10 cellular contexts compared by ENCODE assay signal in genomic region chr11:64764753-64765152, GRCh38. TPM values are rescaled to one million over a fixed set of nuclear protein-coding genes. Genes with fewer than 3 reads are reported as not detected.
A peak's percentile ranks its signal among the peaks of the same experiment; 100 is the strongest.
DNase-seq lines count a peak whose midpoint lies in the region; ATAC-seq and TF ChIP-seq lines count a peak whose summit lies in the region.
"Had no signal": no experiment of that assay in that cellular context is flagged by ENCODE, and none has a peak within 500 bp of the region (broad histone marks: within the 10 kb centered on the region; RNA-seq: fewer than 3 reads in every experiment).

No MANE protein-coding gene starts in this region.

- H3K27me3 ChIP-seq in right atrium auricular region = no peaks in the 10 kb centered on the region
- H3K27me3 ChIP-seq in stomach smooth muscle (ENCODE audit: control insufficient read depth in 1 of 2, insufficient read depth in 2 of 2, low read length in 2 of 2) = no peaks in the 10 kb centered on the region
- H3K27me3 ChIP-seq: BE2C had no signal

- ATAC-seq in HG02678 (IDR thresholded peaks at IDR 0.05; ENCODE audit: unreplicated experiment) (no peak), GM19463 (IDR thresholded peaks at IDR 0.05; ENCODE audit: unreplicated experiment) (no peak)

- H3K27ac ChIP-seq in right atrium auricular region (peak overlapping the region; percentile 75 to 83), stomach smooth muscle (ENCODE audit: low read length) (peak overlapping the region; percentile 84)

- no peak overlapping the region for H3K4me3 Mint-ChIP-seq in activated naive CD4-positive, alpha-beta T cell treated with anti-CD3 and anti-CD28 coated beads for 36 hours
- peak overlapping the region; percentile 72 for H3K4me3 Mint-ChIP-seq in activated CD4-positive, alpha-beta memory T cell treated with anti-CD3 and anti-CD28 coated beads, Interleukin-2, amount 10 ng/mL, durations not matched to agents 7 days and 5 days

- H3K9me3 ChIP-seq in right atrium auricular region = no peaks in the 10 kb centered on the region
- H3K9me3 ChIP-seq in stomach smooth muscle (ENCODE audit: control insufficient read depth in 2 of 2, low read length in 2 of 2) = no peaks in the 10 kb centered on the region
- H3K9me3 ChIP-seq: BE2C had no signal

- H3K4me3 ChIP-seq in right atrium auricular region (no peak overlapping the region), stomach smooth muscle (ENCODE audit: low read length in 2 of 2) (no peak overlapping the region)
- H3K4me3 ChIP-seq: skin epidermis had no signal

- POLR2A ChIA-PET in activated CD4-positive, alpha-beta memory T cell treated with anti-CD3 and anti-CD28 coated beads, Interleukin-2, amount 10 ng/mL, durations not matched to agents 7 days and 5 days (lab: Charles Lee) = interaction anchor here (1.1 to 13.2 kb wide), 3 partner anchors 12 to 39 kb away, joined by 3 to 435 read pairs (median 151); partner anchors contain the start of genes RASGRP2 and SF1

- CTCF ChIA-PET in activated naive CD4-positive, alpha-beta T cell treated with anti-CD3 and anti-CD28 coated beads for 36 hours (lab: Charles Lee) = interaction anchor here (1.1 to 2.6 kb wide), 4 partner anchors 11 to 22 kb away, joined by 3 to 6 read pairs (median 4); no protein-coding TSS in a partner anchor
- CTCF ChIA-PET in activated CD4-positive, alpha-beta memory T cell treated with anti-CD3 and anti-CD28 coated beads, Interleukin-2, amount 10 ng/mL, durations not matched to agents 7 days and 5 days (lab: Charles Lee) = interaction anchor here (0.9 to 11.8 kb wide), 5 partner anchors 12 to 447 kb away, joined by 3 to 132 read pairs (median 4); partner anchors contain the start of genes MEN1, PRDX5, RASGRP2 and SF1

- TF ChIP-seq CTCF in right atrium auricular region (IDR thresholded peaks at IDR 0.05) = no peak

- peaks cover 89% of the 10 kb centered on the region for H3K4me1 Mint-ChIP-seq in activated naive CD4-positive, alpha-beta T cell treated with anti-CD3 and anti-CD28 coated beads for 36 hours (ENCODE audit: low read depth)
- peaks cover 92% of the 10 kb centered on the region for H3K4me1 Mint-ChIP-seq in activated CD4-positive, alpha-beta memory T cell treated with anti-CD3 and anti-CD28 coated beads, Interleukin-2, amount 10 ng/mL, durations not matched to agents 7 days and 5 days

- H3K4me1 ChIP-seq in right atrium auricular region (peaks cover 2 to 61% of the 10 kb centered on the region in 2 donors), stomach smooth muscle (ENCODE audit: control insufficient read depth, insufficient read depth, low read length) (peaks cover 57% of the 10 kb centered on the region)

- no peaks in the 10 kb centered on the region for H3K9me3 Mint-ChIP-seq in activated naive CD4-positive, alpha-beta T cell treated with anti-CD3 and anti-CD28 coated beads for 36 hours
- H3K9me3 Mint-ChIP-seq in activated CD4-positive, alpha-beta memory T cell treated with anti-CD3 and anti-CD28 coated beads, Interleukin-2, amount 10 ng/mL, durations not matched to agents 7 days and 5 days = no peaks in the 10 kb centered on the region

- H3K27me3 Mint-ChIP-seq in activated naive CD4-positive, alpha-beta T cell treated with anti-CD3 and anti-CD28 coated beads for 36 hours (ENCODE audit: low read depth) = no peaks in the 10 kb centered on the region
- H3K27me3 Mint-ChIP-seq in activated CD4-positive, alpha-beta memory T cell treated with anti-CD3 and anti-CD28 coated beads, Interleukin-2, amount 10 ng/mL, durations not matched to agents 7 days and 5 days = no peaks in the 10 kb centered on the region

- no peak for DNase-seq in activated naive CD4-positive, alpha-beta T cell treated with anti-CD3 and anti-CD28 coated beads for 36 hours
- DNase-seq in activated naive CD4-positive, alpha-beta T cell (lab: John Stamatoyannopoulos, UW) = no peak
- no peak for DNase-seq in activated CD4-positive, alpha-beta memory T cell treated with anti-CD3 and anti-CD28 coated beads, Interleukin-2, amount 10 ng/mL, durations not matched to agents 7 days and 5 days
- DNase-seq in right atrium auricular region (ENCODE audit: low spot score) = no peak
- no peak for DNase-seq in HuH-7.5 (ENCODE audit: low spot score)
- DNase-seq: BE2C had no signal

- H3K9ac ChIP-seq in stomach smooth muscle (ENCODE audit: low read length in 2 of 2) = no peak overlapping the region

- peak overlapping the region; percentile 83 for H3K27ac Mint-ChIP-seq in activated naive CD4-positive, alpha-beta T cell treated with anti-CD3 and anti-CD28 coated beads for 36 hours
- peak overlapping the region; percentile 99 for H3K27ac Mint-ChIP-seq in activated CD4-positive, alpha-beta memory T cell treated with anti-CD3 and anti-CD28 coated beads, Interleukin-2, amount 10 ng/mL, durations not matched to agents 7 days and 5 days

- H3K36me3 ChIP-seq in right atrium auricular region = peaks cover 70% of the 10 kb centered on the region
- peaks cover 58 to 59% of the 10 kb centered on the region in 2 donors for H3K36me3 ChIP-seq in stomach smooth muscle (ENCODE audit: control insufficient read depth in 2 of 2, insufficient read depth in 2 of 2, low read length in 2 of 2)

- intact Hi-C loops in activated naive CD4-positive, alpha-beta T cell treated with anti-CD3 and anti-CD28 coated beads for 36 hours (cut with micrococcal nuclease) = loop anchor here (1.0 to 2.0 kb wide), 3 partner anchors 8 to 21 kb away; partner anchors contain the start of gene SF1

- H3K36me3 Mint-ChIP-seq in activated naive CD4-positive, alpha-beta T cell treated with anti-CD3 and anti-CD28 coated beads for 36 hours (ENCODE audit: low read depth) = peaks cover 64% of the 10 kb centered on the region
- peaks cover 85% of the 10 kb centered on the region for H3K36me3 Mint-ChIP-seq in activated CD4-positive, alpha-beta memory T cell treated with anti-CD3 and anti-CD28 coated beads, Interleukin-2, amount 10 ng/mL, durations not matched to agents 7 days and 5 days (ENCODE audit: low read depth)

RNA-seq across cellular contexts. Expression of gene PYGM, which starts 5.0 kb away (rescaled TPM):
- total RNA-seq in activated naive CD4-positive, alpha-beta T cell treated with anti-CD3 and anti-CD28 coated beads for 36 hours = under 1 TPM; 0.64 to 0.89 TPM
- total RNA-seq in activated CD4-positive, alpha-beta memory T cell treated with anti-CD3 and anti-CD28 coated beads, Interleukin-2, amount 10 ng/mL, durations not matched to agents 7 days and 5 days = 1 to 10 TPM; 3.1 to 4.0 TPM
- total RNA-seq in right atrium auricular region = 10 to 100 TPM; 17.8 to 84.7 TPM

RNA-seq across cellular contexts. Expression of gene SF1, which starts 13.6 kb away (rescaled TPM):
- 100 to 1,000 TPM; 303 to 320 TPM for total RNA-seq in activated naive CD4-positive, alpha-beta T cell treated with anti-CD3 and anti-CD28 coated beads for 36 hours
- 100 to 1,000 TPM; 385 to 390 TPM for total RNA-seq in activated CD4-positive, alpha-beta memory T cell treated with anti-CD3 and anti-CD28 coated beads, Interleukin-2, amount 10 ng/mL, durations not matched to agents 7 days and 5 days
- total RNA-seq in right atrium auricular region = 100 to 1,000 TPM; 196 to 213 TPM

RNA-seq across cellular contexts. Expression of gene RASGRP2, which starts 20.8 kb away (rescaled TPM):
- 1 to 10 TPM; 5.2 to 5.6 TPM for total RNA-seq in activated naive CD4-positive, alpha-beta T cell treated with anti-CD3 and anti-CD28 coated beads for 36 hours
- 100 to 1,000 TPM; 179 to 183 TPM for total RNA-seq in activated CD4-positive, alpha-beta memory T cell treated with anti-CD3 and anti-CD28 coated beads, Interleukin-2, amount 10 ng/mL, durations not matched to agents 7 days and 5 days
- total RNA-seq in right atrium auricular region = 10 to 100 TPM; 28.1 to 30.4 TPM

RNA-seq across cellular contexts. Expression of gene MAP4K2, which starts 38.3 kb away (rescaled TPM):
- 10 to 100 TPM; 69.5 to 73.9 TPM for total RNA-seq in activated naive CD4-positive, alpha-beta T cell treated with anti-CD3 and anti-CD28 coated beads for 36 hours
- 10 to 100 TPM; 95.6 to 98.0 TPM for total RNA-seq in activated CD4-positive, alpha-beta memory T cell treated with anti-CD3 and anti-CD28 coated beads, Interleukin-2, amount 10 ng/mL, durations not matched to agents 7 days and 5 days
- total RNA-seq in right atrium auricular region = 10 to 100 TPM; 19.4 to 20.4 TPM

RNA-seq across cellular contexts. Expression of gene NRXN2, which starts 41.8 kb away (rescaled TPM):
- total RNA-seq in activated naive CD4-positive, alpha-beta T cell treated with anti-CD3 and anti-CD28 coated beads for 36 hours = under 1 TPM; 0.24 to 0.35 TPM
- total RNA-seq in activated CD4-positive, alpha-beta memory T cell treated with anti-CD3 and anti-CD28 coated beads, Interleukin-2, amount 10 ng/mL, durations not matched to agents 7 days and 5 days = under 1 TPM in 1 of 2 experiments, not detected in 1; 0.08 TPM
- total RNA-seq in right atrium auricular region = 1 to 10 TPM in 1 of 2 donors, under 1 TPM in 1; 0.85 to 1.4 TPM

Comparison
In these comparisons a context has a peak if more than half of its experiments do, and no peak if none do; other contexts are left out.
1. RNA of gene RASGRP2, which starts 20.8 kb away (total RNA-seq): 179 to 183 TPM in activated CD4-positive, alpha-beta memory T cell treated with anti-CD3 and anti-CD28 coated beads, Interleukin-2, amount 10 ng/mL, durations not matched to agents 7 days and 5 days; 28.1 to 30.4 TPM in right atrium auricular region and 5.2 to 5.6 TPM in activated naive CD4-positive, alpha-beta T cell treated with anti-CD3 and anti-CD28 coated beads for 36 hours; every median in the first group is over 4 times any median in the second.